ENCODE assay signal across 20 cellular contexts in genomic region chr6:148990427-148990826, GRCh38.
DNase-seq lines count a peak whose midpoint lies in the region; FAIRE-seq and TF ChIP-seq lines count a peak whose summit lies in the region.
"Had no signal": no experiment of that assay in that cellular context is flagged by ENCODE, and none has a peak within 500 bp of the region (broad histone marks: within the 10 kb centered on the region; RNA-seq: fewer than 3 reads in every experiment).

No MANE protein-coding gene starts in this region.

- H3K27me3 ChIP-seq in H1 (replicated peaks in 1 of 4; ENCODE audit: control insufficient read depth in 3 of 4, extremely low read depth in 1 of 4, insufficient read depth in 3 of 4, low read length in 3 of 4) (no peaks in the 10 kb centered on the region), muscle layer of colon (ENCODE audit: control insufficient read depth in 1 of 2, insufficient read depth in 2 of 2, low read length in 2 of 2) (no peaks in the 10 kb centered on the region), smooth muscle cell (ENCODE audit: low read depth) (no peaks in the 10 kb centered on the region)
- H3K27me3 ChIP-seq in effector memory CD4-positive, alpha-beta T cell (replicated peaks; ENCODE audit: control insufficient read depth, insufficient read depth, low read length, poor library complexity, severe bottlenecking) = no peaks in the 10 kb centered on the region

- H2AK5ac ChIP-seq in H1 (ENCODE audit: low read depth, low read length) = no peak overlapping the region

- peaks cover 2 to 3% of the 10 kb centered on the region in 2 experiments; a peak in 3 of 4 replicates for H3K9me3 ChIP-seq in H1 (ENCODE audit: insufficient read depth in 2 of 2, low read depth in 1 of 2, low read length in 1 of 2)
- H3K9me3 ChIP-seq in muscle layer of colon (ENCODE audit: low read length) = no peaks in the 10 kb centered on the region
- H3K9me3 ChIP-seq in smooth muscle cell (replicated peaks; ENCODE audit: low read depth) = no peaks in the 10 kb centered on the region
- no peaks in the 10 kb centered on the region for H3K9me3 ChIP-seq in effector memory CD4-positive, alpha-beta T cell (ENCODE audit: control insufficient read depth, low read length)

- 68% methylated on average over 6 of the region's 6 CpGs; no CpG with 5 or more reads in 1 of the 2 experiments for WGBS in H1 (ENCODE audit: extremely low coverage in 1 of 2, insufficient coverage in 1 of 2, insufficient read length in 1 of 2, insufficient replicate concordance in 2 of 2, low coverage in 1 of 2, low lambda C conversion rate in 2 of 2, missing lambda C conversion rate in 1 of 2), 2 experiments
- WGBS in smooth muscle cell (ENCODE audit: low lambda C conversion rate) = 31% methylated on average over 6 of the region's 6 CpGs

- CTCF ChIA-PET in H1 (lab: Charles Lee; ENCODE audit: partially characterized antibody) = interaction anchor here (0.8 kb wide), 1 partner anchor 412 kb away, joined by 4 read pairs; no protein-coding TSS in a partner anchor

- no peak for TF ChIP-seq CTCF in H1 (IDR thresholded peaks at IDR 0.05; ENCODE audit: control extremely low read depth in 1 of 3, insufficient read depth in 1 of 3, low read depth in 1 of 3, low read length in 3 of 3)
- no peak for TF ChIP-seq CTCF in smooth muscle cell (IDR thresholded peaks at IDR 0.05; ENCODE audit: borderline replicate concordance, insufficient read depth, poor library complexity, severe bottlenecking)

- H3K4me3 ChIP-seq in H1 (ENCODE audit: extremely low read depth in 1 of 4, insufficient read depth in 2 of 4, low read depth in 3 of 4, low read length in 4 of 4) = no peak overlapping the region
- H3K4me3 ChIP-seq in muscle layer of colon (ENCODE audit: low read depth in 1 of 2, low read length in 2 of 2) = no peak overlapping the region
- H3K4me3 ChIP-seq in smooth muscle cell = no peak overlapping the region
- no peak overlapping the region for H3K4me3 ChIP-seq in effector memory CD4-positive, alpha-beta T cell (ENCODE audit: insufficient read depth, low read depth, low read length, poor library complexity, severe bottlenecking)
- H3K4me3 ChIP-seq: SK-N-MC had no signal

- POLR2A ChIA-PET in H1 (lab: Charles Lee; ENCODE audit: partially characterized antibody) = no interaction called here

- no peaks in the 10 kb centered on the region for H3F3A ChIP-seq in smooth muscle cell (ENCODE audit: low read depth)

- H2BK5ac ChIP-seq in H1 (ENCODE audit: low read depth, low read length) = no peak overlapping the region

- H3K79me2 ChIP-seq in H1 (ENCODE audit: control insufficient read depth in 1 of 2, insufficient read depth in 2 of 2, low read length in 2 of 2) (no peaks in the 10 kb centered on the region), smooth muscle cell (ENCODE audit: low read depth) (no peaks in the 10 kb centered on the region)

- no peak overlapping the region for H3K23ac ChIP-seq in H1 (ENCODE audit: insufficient read length)

- H4K8ac ChIP-seq in H1 (ENCODE audit: extremely low read depth, insufficient read depth, low read length) = no peak overlapping the region

- H2BK20ac ChIP-seq in H1 (ENCODE audit: low read length) = 0 out of 2 replicates have a peak overlapping the region, but pooled peaks have one; percentile 44

- H3K4me2 ChIP-seq in H1 (ENCODE audit: insufficient read depth in 1 of 2, low read depth in 2 of 2, low read length in 2 of 2) (no peak overlapping the region), smooth muscle cell (peak overlapping the region; percentile 7)

- H3K27ac ChIP-seq in H1 (ENCODE audit: low read depth, low read length) = no peak overlapping the region
- peak overlapping the region; percentile 13 for H3K27ac ChIP-seq in muscle layer of colon (ENCODE audit: low read depth, low read length)
- no peak overlapping the region for H3K27ac ChIP-seq in smooth muscle cell (ENCODE audit: low read depth)
- H3K27ac ChIP-seq in effector memory CD4-positive, alpha-beta T cell (ENCODE audit: insufficient read depth, low read length, poor library complexity, severe bottlenecking) = no peak overlapping the region
- H3K27ac ChIP-seq: C4-2B, SK-N-MC had no signal

- H3K23me2 ChIP-seq in H1 (ENCODE audit: low read depth, low read length) = no peaks in the 10 kb centered on the region

- H2AFZ ChIP-seq in H1 (ENCODE audit: low read length) (no peak overlapping the region), smooth muscle cell (ENCODE audit: low read depth) (no peak overlapping the region)

- no peak overlapping the region for H4K5ac ChIP-seq in H1 (ENCODE audit: insufficient read length, low read depth, low read length)

- no peak overlapping the region for H3K18ac ChIP-seq in H1 (ENCODE audit: extremely low read depth, low read length)

- H3K4ac ChIP-seq in H1 (replicated peaks; ENCODE audit: insufficient read length, low read depth, low read length) = no peak overlapping the region

- no peak overlapping the region for H2BK120ac ChIP-seq in H1 (replicated peaks; ENCODE audit: low read depth, low read length)

- no peak for TF ChIP-seq EP300 in H1 (IDR thresholded peaks at IDR 0.05; ENCODE audit: borderline replicate concordance in 1 of 2, low read depth in 2 of 2, low read length in 2 of 2)

- H2BK12ac ChIP-seq in H1 (ENCODE audit: low read depth, low read length) = no peak overlapping the region

- H3K4me1 ChIP-seq in H1 (replicated peaks in 1 of 4; ENCODE audit: control insufficient read depth in 3 of 4, insufficient read depth in 4 of 4, low read length in 3 of 4) (peaks cover 0 to 13% (median 12%) of the 10 kb centered on the region in 4 experiments; a peak in 4 of 7 replicates), muscle layer of colon (ENCODE audit: insufficient read depth, low read length) (peaks cover 9% of the 10 kb centered on the region), smooth muscle cell (ENCODE audit: low read depth) (peaks cover 19% of the 10 kb centered on the region)
- no peaks in the 10 kb centered on the region for H3K4me1 ChIP-seq in effector memory CD4-positive, alpha-beta T cell (ENCODE audit: control insufficient read depth, insufficient read depth, low read length, poor library complexity, severe bottlenecking)

- H3K36me3 ChIP-seq in H1 (ENCODE audit: control insufficient read depth in 2 of 4, insufficient read depth in 4 of 4, low read length in 3 of 4) (peaks cover 0 to 20% (median 9%) of the 10 kb centered on the region in 4 experiments; a peak in 4 of 8 replicates), muscle layer of colon (ENCODE audit: insufficient read depth, low read length) (no peaks in the 10 kb centered on the region), smooth muscle cell (ENCODE audit: low read depth) (no peaks in the 10 kb centered on the region)
- H3K36me3 ChIP-seq in effector memory CD4-positive, alpha-beta T cell (ENCODE audit: control insufficient read depth, insufficient read depth, low read length) = no peaks in the 10 kb centered on the region

- TF ChIP-seq RAD21 in H1 (IDR thresholded peaks at IDR 0.05 in 1 of 2, conservative IDR thresholded peaks at IDR 0.05 in 1 of 2; ENCODE audit: low read depth in 2 of 2, low read length in 2 of 2) = no peak

- no peak overlapping the region for H3K14ac ChIP-seq in H1 (ENCODE audit: insufficient read length)

- no peak overlapping the region for H4K91ac ChIP-seq in H1 (replicated peaks; ENCODE audit: insufficient read length, low read length)

- DNase-seq in NCI-H146 treated with DMSO at 0.1 percent for 48 hours (lab: John Stamatoyannopoulos, UW; ENCODE audit: unreplicated experiment) = peak; percentile 70
- DNase-seq in H1 (ENCODE audit: low read depth in 1 of 2, low spot score in 2 of 2) = no peak
- no peak for DNase-seq in smooth muscle cell (lab: John Stamatoyannopoulos, UW; ENCODE audit: unreplicated experiment)
- no peak for DNase-seq in NCI-H2107 treated with DMSO at 0.1 percent for 48 hours (lab: John Stamatoyannopoulos, UW; ENCODE audit: unreplicated experiment)
- DNase-seq in effector memory CD4-positive, alpha-beta T cell = no peak
- DNase-seq in activated CD4-positive, alpha-beta T cell treated with anti-CD3 and anti-CD28 coated beads, Interleukin-2, amount 50 U/mL, for 4 hours = no peak
- DNase-seq: ACHN, AML-193, DMS79 treated with DMSO at 0.1 percent for 48 hours, H7, IMR-90, NCI-H1417 treated with DMSO at 0.1 percent for 48 hours, NCI-H2029, NCI-H2171, NCI-H526, Right ventricle myocardium superior had no signal

- no peak for TF ChIP-seq POLR2A in H1 (IDR thresholded peaks at IDR 0.05; ENCODE audit: control extremely low read depth in 1 of 2, low read depth in 2 of 2, low read length in 2 of 2)

- no peak for FAIRE-seq in H1 (lab: Jason Lieb, UNC)
- FAIRE-seq: RCC 7860 had no signal

- no peak overlapping the region for H2BK15ac ChIP-seq in H1 (ENCODE audit: low read length)

- no peaks in the 10 kb centered on the region for H3K79me1 ChIP-seq in H1 (ENCODE audit: low read depth, low read length)

- H3K56ac ChIP-seq in H1 (replicated peaks; ENCODE audit: insufficient read length, low read depth, low read length) = no peak overlapping the region

- H3K9ac ChIP-seq in H1 (replicated peaks in 1 of 4; ENCODE audit: extremely low read depth in 1 of 4, low read depth in 3 of 4, low read length in 3 of 4) (no peak overlapping the region), muscle layer of colon (ENCODE audit: low read length) (no peak overlapping the region), smooth muscle cell (ENCODE audit: low read depth) (no peak overlapping the region)

- no peaks in the 10 kb centered on the region for H4K20me1 ChIP-seq in H1 (replicated peaks in 1 of 2; ENCODE audit: control insufficient read depth in 1 of 2, insufficient read depth in 2 of 2, low read length in 2 of 2)
- no peaks in the 10 kb centered on the region for H4K20me1 ChIP-seq in smooth muscle cell (ENCODE audit: low read depth)

TF ChIP-seq in H1, 55 proteins besides CTCF, POLR2A, EP300 and RAD21 (continues in another document):
- no peak for TF ChIP-seq RNF2 (IDR thresholded peaks at IDR 0.05; ENCODE audit: borderline replicate concordance, low read depth, low read length, missing control alignments, poor library complexity, severe bottlenecking)
- no peak for TF ChIP-seq SUZ12 (IDR thresholded peaks at IDR 0.05; ENCODE audit: low read length)
- TF ChIP-seq POLR2AphosphoS5 (IDR thresholded peaks at IDR 0.05; ENCODE audit: low read depth, low read length) = no peak
- no peak for TF ChIP-seq CHD2 (IDR thresholded peaks at IDR 0.05; ENCODE audit: low read length)
- no peak for TF ChIP-seq GABPA (IDR thresholded peaks at IDR 0.05; ENCODE audit: borderline replicate concordance, insufficient read depth, low read length)
- TF ChIP-seq KDM1A (IDR thresholded peaks at IDR 0.05; ENCODE audit: borderline replicate concordance, low read length) = no peak
- TF ChIP-seq PHF8 (conservative IDR thresholded peaks at IDR 0.05; ENCODE audit: low read depth, low read length) = no peak
- no peak for TF ChIP-seq JUN (IDR thresholded peaks at IDR 0.05; ENCODE audit: low read depth, low read length)
- no peak for TF ChIP-seq SP4 (IDR thresholded peaks at IDR 0.05; ENCODE audit: low read length)
- TF ChIP-seq YY1 (IDR thresholded peaks at IDR 0.05; ENCODE audit: low read depth, low read length) = no peak
- TF ChIP-seq NRF1 (IDR thresholded peaks at IDR 0.05; ENCODE audit: low read depth, low read length) = no peak
- TF ChIP-seq SIRT6 (IDR thresholded peaks at IDR 0.05; ENCODE audit: low read length) = no peak
- no peak for TF ChIP-seq NANOG (IDR thresholded peaks at IDR 0.05; ENCODE audit: insufficient read depth, low read depth, low read length, poor library complexity, severe bottlenecking)
